27 cellular contexts compared by ENCODE assay signal in genomic region chr7:11473220-11473619, GRCh38.
"Had no signal": no experiment of that assay in that cellular context is flagged by ENCODE, and none has a peak within 500 bp of the region (broad histone marks: within the 10 kb centered on the region; RNA-seq: fewer than 3 reads in every experiment).

No MANE protein-coding gene starts in this region.

- H3K9me3 ChIP-seq: MG63 had no signal

- H3K36me3 ChIP-seq: MG63 had no signal

- H3K27ac ChIP-seq: KMS-11 had no signal

- H3K9ac ChIP-seq: KMS-11 had no signal

- H3K27me3 ChIP-seq: MG63 had no signal

- H3K4me3 ChIP-seq: MG63 had no signal

- DNase-seq: Karpas-422, Kasumi-1, MG63, MM.1S, MV-4-11, NCI-H1048, NCI-H1092, NCI-H1092 treated with DMSO at 0.1 percent for 48 hours, NCI-H1694, NCI-H1694 treated with DMSO at 0.1 percent for 48 hours, NCI-H187, NCI-H187 treated with DMSO at 0.1 percent for 48 hours, NCI-H1930, NCI-H2029, NCI-H2029 treated with DMSO at 0.1 percent for 48 hours, NCI-H2081, NCI-H2081 treated with DMSO at 0.1 percent for 48 hours, NCI-H2107, NCI-H2171, NCI-H2171 treated with DMSO at 0.1 percent for 48 hours, NCI-H226, NCI-H345, NCI-H446, NCI-H446 treated with DMSO at 0.1 percent for 48 hours, NCI-H510A, NCI-H510A treated with DMSO at 0.1 percent for 48 hours had no signal

- H3K4me2 ChIP-seq: KMS-11 had no signal
